ENCODE assay signal across 24 cellular contexts in the genomic region with DNA sequence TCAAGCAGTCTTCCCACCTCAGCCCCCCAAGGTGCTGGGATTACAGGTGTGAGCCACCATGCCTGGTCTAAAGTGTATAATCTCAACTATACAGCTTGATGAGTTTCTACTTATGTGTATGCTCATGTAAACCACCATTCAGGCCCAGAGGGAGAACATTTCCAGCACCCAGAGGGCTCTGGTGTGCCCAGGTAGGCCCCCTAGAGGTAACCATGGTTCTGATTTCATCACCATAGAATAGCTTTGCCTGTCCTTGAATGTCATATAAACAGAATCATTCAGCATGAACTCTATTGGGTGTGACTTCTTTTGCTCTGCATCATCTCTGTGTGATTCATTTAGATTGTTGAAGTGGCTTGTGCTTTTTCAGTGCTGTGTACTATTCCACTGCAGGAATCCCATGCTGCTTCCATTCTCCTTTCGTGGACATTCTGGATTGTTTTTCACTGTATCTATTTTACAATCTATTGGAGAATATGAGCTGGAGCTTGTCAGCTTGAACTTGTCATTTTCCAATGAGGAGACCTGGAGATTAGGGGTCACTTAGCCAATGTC. TPM values are rescaled to one million over a fixed set of nuclear protein-coding genes. Genes with fewer than 3 reads are reported as not detected.
DNase-seq lines count a peak whose midpoint lies in the region; ATAC-seq and TF ChIP-seq lines count a peak whose summit lies in the region.
"Had no signal": no experiment of that assay in that cellular context is flagged by ENCODE, and none has a peak within 500 bp of the region (broad histone marks: within the 10 kb centered on the region; RNA-seq: fewer than 3 reads in every experiment).

No MANE protein-coding gene starts in this region.

- H4K91ac ChIP-seq in trophoblast cell (ENCODE audit: low read depth, low read length): peak overlapping the region; percentile 11

- no peak for TF ChIP-seq EP300 in SK-N-SH (IDR thresholded peaks at IDR 0.05; ENCODE audit: borderline replicate concordance in 1 of 2, low read depth in 1 of 2, low read length in 1 of 2)

- no peaks in the 10 kb centered on the region for H4K20me1 ChIP-seq in SK-N-SH (ENCODE audit: insufficient read depth)
- no peaks in the 10 kb centered on the region for H4K20me1 ChIP-seq in OCI-LY7 (ENCODE audit: insufficient read depth, low read length)
- H4K20me1 ChIP-seq: BLaER1 had no signal

- H2BK5ac ChIP-seq in trophoblast cell (ENCODE audit: low read depth, low read length, poor library complexity): no peak overlapping the region

- WGBS in SK-N-SH (ENCODE audit: low lambda C conversion rate): 25% methylated on average over 1 of the region's 1 CpG
- no CpG with 5 or more reads among the region's 1 CpG for WGBS in trophoblast cell (ENCODE audit: extremely low coverage, insufficient coverage, insufficient read length)

- H2AFZ ChIP-seq in SK-N-SH (ENCODE audit: low read depth): no peak overlapping the region
- no peak overlapping the region for H2AFZ ChIP-seq in OCI-LY7 (ENCODE audit: low read length)
- H2AFZ ChIP-seq in trophoblast cell (ENCODE audit: insufficient read depth, low read length, poor library complexity): no peak overlapping the region

- H3K79me1 ChIP-seq in trophoblast cell (ENCODE audit: low read length): peaks cover 19% of the 10 kb centered on the region

- peak overlapping the region; percentile 36 for H3K18ac ChIP-seq in trophoblast cell (ENCODE audit: low read length)

- no peak for TF ChIP-seq RAD21 in SK-N-SH (IDR thresholded peaks at IDR 0.05; ENCODE audit: low read length)

- H3F3A ChIP-seq in SK-N-SH (replicated peaks; ENCODE audit: insufficient read depth): peaks cover 3% of the 10 kb centered on the region

- CTCF ChIA-PET in SK-N-SH (lab: Yijun Ruan, JAX): interaction anchor here (0.7 to 7.7 kb wide), 8 partner anchors 9 to 110 kb away, joined by 3 to 71 read pairs (median 4); a partner anchor contains a TSS
- CTCF ChIA-PET in OCI-LY7 (lab: Charles Lee; ENCODE audit: unreplicated experiment): no interaction called here

- no peaks in the 10 kb centered on the region for H3K9me3 ChIP-seq in SK-N-SH
- H3K9me3 ChIP-seq in OCI-LY7 (ENCODE audit: low read length): no peaks in the 10 kb centered on the region
- peaks cover 4% of the 10 kb centered on the region for H3K9me3 ChIP-seq in trophoblast cell (ENCODE audit: insufficient read depth, low read depth, low read length)
- H3K9me3 ChIP-seq: BLaER1, Caco-2 had no signal

- H4K8ac ChIP-seq in trophoblast cell (ENCODE audit: low read depth, low read length): no peak overlapping the region

- H3K4ac ChIP-seq in trophoblast cell (ENCODE audit: low read depth, low read length): no peak overlapping the region

- peaks cover 6% of the 10 kb centered on the region for H3K36me3 Mint-ChIP-seq in chondrocyte (ENCODE audit: low read depth)
- H3K36me3 Mint-ChIP-seq: CD4-positive, alpha-beta memory T cell had no signal

- no TSS peak for BruUV-seq in OCI-LY7 (replicated peaks; lab: Mats Ljungman, UMichigan)

- peak overlapping the region; percentile 7 for H2BK120ac ChIP-seq in trophoblast cell (ENCODE audit: insufficient read depth, low read length, poor library complexity)

- H3K36me3 ChIP-seq in SK-N-SH (replicated peaks in 1 of 2; ENCODE audit: control insufficient read depth in 1 of 2, insufficient read depth in 2 of 2, low read length in 1 of 2) (no peaks in the 10 kb centered on the region), OCI-LY7 (ENCODE audit: insufficient read depth, low read length) (no peaks in the 10 kb centered on the region), trophoblast cell (ENCODE audit: control insufficient read depth in 1 of 2, insufficient read depth in 2 of 2, low read length in 2 of 2) (peaks cover 2 to 4% of the 10 kb centered on the region in 2 experiments)
- H3K36me3 ChIP-seq: BLaER1 had no signal

- H3K27ac ChIP-seq in SK-N-SH (ENCODE audit: low read depth in 2 of 2, low read length in 1 of 2) (no peak overlapping the region), OCI-LY7 (ENCODE audit: low read depth, low read length, poor library complexity, severe bottlenecking) (no peak overlapping the region), trophoblast cell (ENCODE audit: low read depth, low read length) (no peak overlapping the region), dorsolateral prefrontal cortex (no peak overlapping the region)
- H3K27ac ChIP-seq: 22Rv1, BLaER1 had no signal

- POLR2A ChIA-PET in SK-N-SH (lab: Yijun Ruan, JAX): interaction anchor here (1.0 kb wide), 1 partner anchor 17 kb away, joined by 3 read pairs; no protein-coding TSS in a partner anchor
- POLR2A ChIA-PET in OCI-LY7 (lab: Charles Lee): no interaction called here

- H3K4me2 ChIP-seq in SK-N-SH (no peak overlapping the region), OCI-LY7 (ENCODE audit: low read length) (no peak overlapping the region), trophoblast cell (ENCODE audit: low read length) (no peak overlapping the region)
- H3K4me2 ChIP-seq: BLaER1 had no signal

- H2BK12ac ChIP-seq in trophoblast cell (ENCODE audit: low read length): no peak overlapping the region

- H3K4me1 Mint-ChIP-seq in chondrocyte (ENCODE audit: low read depth): peaks cover 48% of the 10 kb centered on the region
- H3K4me1 Mint-ChIP-seq: CD4-positive, alpha-beta memory T cell had no signal

- TF ChIP-seq CTCF in SK-N-SH (IDR thresholded peaks at IDR 0.05) (peak; percentile 12; the same call in 1 of the 2 replicates), OCI-LY7 (conservative IDR thresholded peaks at IDR 0.05; ENCODE audit: low read length) (peak; percentile 50), chondrocyte (IDR thresholded peaks at IDR 0.05) (peak; percentile 19), dorsolateral prefrontal cortex (IDR thresholded peaks at IDR 0.05 in 54 of 56, conservative IDR thresholded peaks at IDR 0.05 in 2 of 56; ENCODE audit: low read depth in 1 of 56, partially characterized antibody in 56 of 56) (no peak)

- no peak overlapping the region for H3K9ac ChIP-seq in SK-N-SH
- H3K9ac ChIP-seq in trophoblast cell (ENCODE audit: low read length): no peak overlapping the region
- H3K9ac ChIP-seq: BLaER1 had no signal

- H3K27me3 Mint-ChIP-seq in chondrocyte (ENCODE audit: low read depth): no peaks in the 10 kb centered on the region

- intact Hi-C loops in OCI-LY7 (cut with micrococcal nuclease; ENCODE audit: unreplicated experiment) (no loop called here), dorsolateral prefrontal cortex (cut with DNase I) (no loop called here)

- H3K4me3 ChIP-seq in SK-N-SH (ENCODE audit: low read depth in 2 of 2, low read length in 1 of 2) (no peak overlapping the region), OCI-LY7 (ENCODE audit: low read depth, low read length, poor library complexity, severe bottlenecking) (no peak overlapping the region), trophoblast cell (ENCODE audit: low read depth, low read length) (no peak overlapping the region), dorsolateral prefrontal cortex (no peak overlapping the region)
- H3K4me3 ChIP-seq: BLaER1 had no signal

- H3K79me2 ChIP-seq in SK-N-SH (ENCODE audit: insufficient read depth) (no peaks in the 10 kb centered on the region), OCI-LY7 (ENCODE audit: insufficient read depth, low read depth, low read length) (no peaks in the 10 kb centered on the region), trophoblast cell (ENCODE audit: control insufficient read depth, insufficient read depth, low read length, poor library complexity) (no peaks in the 10 kb centered on the region)

- no peak overlapping the region for H3K4me3 Mint-ChIP-seq in chondrocyte (ENCODE audit: unreplicated experiment)
- H3K4me3 Mint-ChIP-seq: CD4-positive, alpha-beta memory T cell had no signal

- H3K4me1 ChIP-seq in SK-N-SH (ENCODE audit: control insufficient read depth in 1 of 2, insufficient read depth in 2 of 2, low read depth in 1 of 2, low read length in 1 of 2): peaks cover 5 to 7% of the 10 kb centered on the region in 2 experiments; a peak in 1 of 4 replicates
- H3K4me1 ChIP-seq in OCI-LY7 (ENCODE audit: insufficient read depth, low read length, poor library complexity, severe bottlenecking): no peaks in the 10 kb centered on the region
- peaks cover 20 to 39% of the 10 kb centered on the region in 2 experiments for H3K4me1 ChIP-seq in trophoblast cell (ENCODE audit: control insufficient read depth in 1 of 2, insufficient read depth in 2 of 2, low read length in 2 of 2)

- H4K12ac ChIP-seq in trophoblast cell (ENCODE audit: low read depth, low read length): no peak overlapping the region

- no peak overlapping the region for H2AK5ac ChIP-seq in trophoblast cell (ENCODE audit: low read length)

- H3K27me3 ChIP-seq in SK-N-SH (ENCODE audit: insufficient read depth) (peaks cover 19% of the 10 kb centered on the region; the same call in 1 of the 2 replicates), trophoblast cell (ENCODE audit: insufficient read depth, low read length) (no peaks in the 10 kb centered on the region), dorsolateral prefrontal cortex (peaks cover 0 to 15% (median 0%) of the 10 kb centered on the region in 45 donors)
- H3K27me3 ChIP-seq: BLaER1 had no signal

- no peak for DNase-seq in SK-N-SH
- DNase-seq in OCI-LY7 (ENCODE audit: low spot score): no peak
- no peak for DNase-seq in chondrocyte (ENCODE audit: low spot score)
- no peak for DNase-seq in trophoblast cell
- DNase-seq in dorsolateral prefrontal cortex: no peak
- no peak for DNase-seq in GOT3 (lab: John Stamatoyannopoulos, UW)
- no peak for DNase-seq in stimulated activated CD4-positive, alpha-beta T cell treated with anti-CD3 and anti-CD28 coated beads, Interleukin-4, amount 100 ng/mL, for 1 hour
- DNase-seq: ACHN; Caco-2; CD4-positive, alpha-beta memory T cell; DMS 273 treated with DMSO at 0.1 percent for 48 hours; DND-41; KBM-7; NCI-H1105; NCI-H146; NCI-H2029; NCI-H226; NCI-H510A treated with DMSO at 0.1 percent for 48 hours; NCI-H774; NK-92 treated with Interleukin-12 subunit alpha and Interleukin-12 subunit beta, amount 100 ng/mL, for 24 hours; SHP77 had no signal

- no peak overlapping the region for H3K14ac ChIP-seq in trophoblast cell (ENCODE audit: low read length)

- H3K23ac ChIP-seq in trophoblast cell (ENCODE audit: low read length): no peak overlapping the region

- no peaks in the 10 kb centered on the region for H3K9me3 Mint-ChIP-seq in chondrocyte (ENCODE audit: low read depth)
- H3K9me3 Mint-ChIP-seq: CD4-positive, alpha-beta memory T cell had no signal

- no peak overlapping the region for H3K27ac Mint-ChIP-seq in chondrocyte (ENCODE audit: unreplicated experiment)
- H3K27ac Mint-ChIP-seq: CD4-positive, alpha-beta memory T cell had no signal

- ATAC-seq in SK-N-SH treated with all-trans-retinoic acid at 6 μM for 48 hours: no peak

- H3K9me2 ChIP-seq in SK-N-SH (no peaks in the 10 kb centered on the region), OCI-LY7 (ENCODE audit: insufficient read depth, low read length) (no peaks in the 10 kb centered on the region)

TF ChIP-seq in SK-N-SH treated with all-trans-retinoic acid at 6 μM for 48 hours, 23 proteins besides CTCF, POLR2A, EP300 and RAD21 (continues in another document):
- TF ChIP-seq ZNF565 (CRISPR knock-in tag; conservative IDR thresholded peaks at IDR 0.05; ENCODE audit: low read depth): no peak

RNA-seq across cellular contexts. Expression of a gene that starts 35.2 kb away (rescaled TPM):
- polyA plus RNA-seq in SK-N-SH (2012; rRNA removed): 0.05 and 0.06 TPM in 2 replicates
- polyA plus RNA-seq in SK-N-SH (2012; cell fraction: cytosol; rRNA removed): 0.04 and 0.05 TPM in 2 replicates
- polyA plus RNA-seq in SK-N-SH (2012; cell fraction: nucleus; rRNA removed): 0.13 and 0.47 TPM in 2 replicates
- not detected in 2 replicates for total RNA-seq in OCI-LY7 (2014; rRNA removed; shearing (Covaris generic))
- total RNA-seq in OCI-LY7 (2022) (not detected in 2 replicates), chondrocyte (102 to 156 TPM (median 155 TPM) in 3 replicates), dorsolateral prefrontal cortex (10 to 100 TPM in 119 of 120 experiments, 1 to 10 TPM in 1; 4.7 to 38.5 (median 21.9) TPM)
- polyA plus RNA-seq in trophoblast cell (2013): 121 and 128 TPM in 2 replicates
- total RNA-seq: CD4-positive, alpha-beta memory T cell had no signal
- polyA plus RNA-seq: CD4-positive, alpha-beta memory T cell had no signal

Comparison
In these comparisons a context has a peak if more than half of its experiments do, and no peak if none do; other contexts are left out.
1. CTCF ChIP-seq: peak in SK-N-SH (single experiment), OCI-LY7 (single experiment) and chondrocyte (single experiment); none in dorsolateral prefrontal cortex (0 of 56).
2. RNA of a gene that starts 35.2 kb away (total RNA-seq): 102 to 156 TPM in chondrocyte and 4.7 to 38.5 TPM in dorsolateral prefrontal cortex; not detected in OCI-LY7; every median in the first group is over 4 times any median in the second.